In genomic region chr2:205858781-205859478, GRCh38 we compare ENCODE assay signal across 9 cellular contexts.
DNase-seq lines count a peak whose midpoint lies in the region; ATAC-seq and TF ChIP-seq lines count a peak whose summit lies in the region.
"Had no signal": no experiment of that assay in that cellular context is flagged by ENCODE, and none has a peak within 500 bp of the region (broad histone marks: within the 10 kb centered on the region; RNA-seq: fewer than 3 reads in every experiment).

No MANE protein-coding gene starts in this region.

- peak; percentile 75 for ATAC-seq in HG03378 (IDR thresholded peaks at IDR 0.05; ENCODE audit: unreplicated experiment)

- CTCF ChIA-PET in OCI-LY7 (lab: Charles Lee; ENCODE audit: unreplicated experiment), result no interaction called here

- H2AFZ ChIP-seq in trophoblast cell (ENCODE audit: insufficient read depth, low read length, poor library complexity) (no peak overlapping the region), OCI-LY7 (ENCODE audit: low read length) (no peak overlapping the region)

- H3K18ac ChIP-seq in trophoblast cell (ENCODE audit: low read length), result no peak overlapping the region

- H3K23ac ChIP-seq in trophoblast cell (ENCODE audit: low read length), result no peak overlapping the region

- BruUV-seq in OCI-LY7 (replicated peaks; lab: Mats Ljungman, UMichigan), result no TSS peak

- TF ChIP-seq CTCF in GM12873 (IDR thresholded peaks at IDR 0.05; ENCODE audit: insufficient read depth, low read depth, low read length, missing control alignments) (peak; percentile 5), epithelial cell of esophagus (IDR thresholded peaks at IDR 0.05; ENCODE audit: insufficient read depth, low read depth, low read length, missing control alignments) (no peak), OCI-LY7 (conservative IDR thresholded peaks at IDR 0.05; ENCODE audit: low read length) (no peak)

- peak; percentile 10 for DNase-seq in epithelial cell of esophagus (ENCODE audit: low read depth)
- DNase-seq in trophoblast cell, result peak; percentile 64 to 80
- no peak for DNase-seq in OCI-LY7 (ENCODE audit: low spot score)
- DNase-seq in NOMO-1 (lab: John Stamatoyannopoulos, UW; ENCODE audit: unreplicated experiment in 2 of 2), result no peak
- DNase-seq in NCI-H774 (lab: John Stamatoyannopoulos, UW), result no peak
- no peak for DNase-seq in NCI-H2196 (lab: John Stamatoyannopoulos, UW; ENCODE audit: unreplicated experiment)
- DNase-seq: immature natural killer cell had no signal

- H3K4me2 ChIP-seq in trophoblast cell (ENCODE audit: low read length) (no peak overlapping the region), OCI-LY7 (ENCODE audit: low read length) (no peak overlapping the region)

- no peak overlapping the region for H2AK5ac ChIP-seq in trophoblast cell (ENCODE audit: low read length)

- H3K9ac ChIP-seq in trophoblast cell (ENCODE audit: low read length), result no peak overlapping the region

- H3K4ac ChIP-seq in trophoblast cell (ENCODE audit: low read depth, low read length), result no peak overlapping the region

- H4K20me1 ChIP-seq in OCI-LY7 (ENCODE audit: insufficient read depth, low read length), result no peaks in the 10 kb centered on the region

- H3K4me1 ChIP-seq in trophoblast cell (ENCODE audit: control insufficient read depth in 1 of 2, insufficient read depth in 2 of 2, low read length in 2 of 2), result peaks cover 4 to 7% of the 10 kb centered on the region in 2 experiments
- no peaks in the 10 kb centered on the region for H3K4me1 ChIP-seq in OCI-LY7 (ENCODE audit: insufficient read depth, low read length, poor library complexity, severe bottlenecking)

- H2BK120ac ChIP-seq in trophoblast cell (ENCODE audit: insufficient read depth, low read length, poor library complexity), result no peak overlapping the region

- H3K79me2 ChIP-seq in trophoblast cell (ENCODE audit: control insufficient read depth, insufficient read depth, low read length, poor library complexity) (no peaks in the 10 kb centered on the region), OCI-LY7 (ENCODE audit: insufficient read depth, low read depth, low read length) (no peaks in the 10 kb centered on the region)

- intact Hi-C loops in OCI-LY7 (cut with micrococcal nuclease; ENCODE audit: unreplicated experiment), result no loop called here

- no peak overlapping the region for H4K8ac ChIP-seq in trophoblast cell (ENCODE audit: low read depth, low read length)

- H3K27ac ChIP-seq in trophoblast cell (ENCODE audit: low read depth, low read length), result no peak overlapping the region
- no peak overlapping the region for H3K27ac ChIP-seq in OCI-LY7 (ENCODE audit: low read depth, low read length, poor library complexity, severe bottlenecking)

- H3K79me1 ChIP-seq in trophoblast cell (ENCODE audit: low read length), result no peaks in the 10 kb centered on the region

- H3K9me3 ChIP-seq in trophoblast cell (ENCODE audit: insufficient read depth, low read depth, low read length) (no peaks in the 10 kb centered on the region), OCI-LY7 (ENCODE audit: low read length) (no peaks in the 10 kb centered on the region)

- POLR2A ChIA-PET in OCI-LY7 (lab: Charles Lee), result interaction anchor here (0.6 kb wide), 1 partner anchor 135 kb away, joined by 3 read pairs; no protein-coding TSS in a partner anchor

- H4K91ac ChIP-seq in trophoblast cell (ENCODE audit: low read depth, low read length), result no peak overlapping the region

- H3K27me3 ChIP-seq in trophoblast cell (ENCODE audit: insufficient read depth, low read length), result no peaks in the 10 kb centered on the region

- H3K14ac ChIP-seq in trophoblast cell (ENCODE audit: low read length), result no peak overlapping the region

- H3K4me3 ChIP-seq in epithelial cell of esophagus (ENCODE audit: low read length) (no peak overlapping the region), trophoblast cell (ENCODE audit: low read depth, low read length) (no peak overlapping the region), OCI-LY7 (ENCODE audit: low read depth, low read length, poor library complexity, severe bottlenecking) (no peak overlapping the region)

- no peaks in the 10 kb centered on the region for H3K9me2 ChIP-seq in OCI-LY7 (ENCODE audit: insufficient read depth, low read length)

- no CpG with 5 or more reads among the region's 16 CpGs for WGBS in trophoblast cell (ENCODE audit: extremely low coverage, insufficient coverage, insufficient read length)

- H3K36me3 ChIP-seq in trophoblast cell (ENCODE audit: control insufficient read depth in 1 of 2, insufficient read depth in 2 of 2, low read length in 2 of 2), result no peaks in the 10 kb centered on the region
- no peaks in the 10 kb centered on the region for H3K36me3 ChIP-seq in OCI-LY7 (ENCODE audit: insufficient read depth, low read length)

- no peak overlapping the region for H2BK12ac ChIP-seq in trophoblast cell (ENCODE audit: low read length)

- no peak overlapping the region for H4K12ac ChIP-seq in trophoblast cell (ENCODE audit: low read depth, low read length)

- no peak overlapping the region for H2BK5ac ChIP-seq in trophoblast cell (ENCODE audit: low read depth, low read length, poor library complexity)

Comparison
In these comparisons a context has a peak if more than half of its experiments do, and no peak if none do; other contexts are left out.
1. DNase-seq: peak in epithelial cell of esophagus (single experiment) and trophoblast cell (2 of 2); none in OCI-LY7 (single experiment), NOMO-1 (0 of 2), NCI-H774 (single experiment) and NCI-H2196 (single experiment).